Comparison of ENCODE assay signal across 1 cellular context in the genomic region with DNA sequence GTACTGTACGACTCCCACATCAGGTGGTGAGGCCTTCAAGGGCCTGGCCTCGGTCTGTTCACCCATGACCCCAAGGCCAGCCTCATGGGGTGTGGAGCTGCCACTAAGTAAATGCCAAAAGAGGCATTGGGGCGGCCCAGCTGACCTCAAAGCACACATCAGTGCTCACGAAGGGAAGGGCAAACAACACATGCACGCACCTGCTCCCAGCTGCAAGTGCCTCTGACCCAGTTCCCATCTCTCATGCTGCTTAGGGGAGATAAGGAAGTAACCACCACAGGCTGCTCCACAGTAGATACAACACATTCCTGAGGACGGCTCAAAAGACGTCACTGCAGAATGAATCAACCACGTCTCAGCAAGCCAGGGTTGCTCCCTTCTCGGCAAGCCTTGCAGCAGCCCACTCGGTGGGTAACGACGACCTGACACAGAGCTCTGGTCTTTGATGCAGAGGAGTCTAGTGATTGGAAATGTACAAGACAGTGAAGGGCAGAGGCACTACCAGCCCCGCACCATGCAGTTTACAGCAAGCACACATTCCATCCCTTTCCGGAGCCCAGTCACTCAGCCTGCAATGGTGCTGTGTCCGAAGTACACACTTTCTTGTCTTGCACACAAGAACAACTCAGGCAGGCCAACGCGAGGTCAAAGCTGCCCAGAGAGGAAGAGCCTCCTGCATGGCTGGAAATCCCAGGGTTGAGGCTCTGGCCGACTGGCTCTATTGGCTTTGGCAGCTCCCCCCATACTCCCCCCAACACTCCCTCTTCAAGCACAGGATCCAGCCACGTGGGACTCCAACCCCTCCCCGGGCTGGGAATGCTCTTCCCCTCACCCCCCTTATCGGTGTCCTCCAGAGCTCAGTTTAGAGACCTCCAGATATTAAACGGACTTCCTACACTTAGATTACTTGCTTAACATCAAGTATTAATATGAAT.
TF ChIP-seq lines count a peak whose summit lies in the region.

No MANE protein-coding gene starts in this region.

TF ChIP-seq in HepG2, 621 proteins besides CTCF, POLR2A, EP300 and RAD21 (continued from another document):
- TF ChIP-seq, protein P1, sequence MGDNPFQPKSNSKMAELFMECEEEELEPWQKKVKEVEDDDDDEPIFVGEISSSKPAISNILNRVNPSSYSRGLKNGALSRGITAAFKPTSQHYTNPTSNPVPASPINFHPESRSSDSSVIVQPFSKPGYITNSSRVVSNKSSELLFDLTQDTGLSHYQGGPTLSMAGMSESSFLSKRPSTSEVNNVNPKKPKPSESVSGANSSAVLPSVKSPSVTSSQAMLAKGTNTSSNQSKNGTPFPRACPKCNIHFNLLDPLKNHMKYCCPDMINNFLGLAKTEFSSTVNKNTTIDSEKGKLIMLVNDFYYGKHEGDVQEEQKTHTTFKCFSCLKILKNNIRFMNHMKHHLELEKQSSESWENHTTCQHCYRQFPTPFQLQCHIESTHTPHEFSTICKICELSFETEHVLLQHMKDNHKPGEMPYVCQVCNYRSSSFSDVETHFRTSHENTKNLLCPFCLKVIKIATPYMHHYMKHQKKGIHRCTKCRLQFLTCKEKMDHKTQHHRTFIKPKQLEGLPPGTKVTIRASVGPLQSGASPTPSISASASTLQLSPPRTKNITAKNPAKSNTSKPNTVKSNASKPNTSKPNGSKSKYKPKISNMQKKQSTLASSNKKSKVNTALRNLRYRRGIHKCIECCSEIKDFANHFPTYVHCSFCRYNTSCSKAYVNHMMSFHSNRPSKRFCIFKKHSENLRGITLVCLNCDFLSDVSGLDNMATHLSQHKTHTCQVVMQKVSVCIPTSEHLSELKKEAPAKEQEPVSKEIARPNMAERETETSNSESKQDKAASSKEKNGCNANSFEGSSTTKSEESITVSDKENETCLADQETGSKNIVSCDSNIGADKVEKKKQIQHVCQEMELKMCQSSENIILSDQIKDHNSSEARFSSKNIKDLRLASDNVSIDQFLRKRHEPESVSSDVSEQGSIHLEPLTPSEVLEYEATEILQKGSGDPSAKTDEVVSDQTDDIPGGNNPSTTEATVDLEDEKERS (CRISPR knock-in tag; IDR thresholded peaks at IDR 0.05) = no peak
- TF ChIP-seq ELF1 (CRISPR knock-in tag; IDR thresholded peaks at IDR 0.05) = peak; percentile 21; the same call in 1 of the 2 replicates
- TF ChIP-seq GATA4 (IDR thresholded peaks at IDR 0.05; ENCODE audit: borderline replicate concordance, low read depth) = no peak
- TF ChIP-seq ARID2 (CRISPR knock-in tag; IDR thresholded peaks at IDR 0.05; ENCODE audit: borderline replicate concordance) = no peak
- no peak for TF ChIP-seq ZNF816 (CRISPR knock-in tag; IDR thresholded peaks at IDR 0.05; ENCODE audit: borderline replicate concordance)
- no peak for TF ChIP-seq ZNF550 (CRISPR knock-in tag; IDR thresholded peaks at IDR 0.05; ENCODE audit: borderline replicate concordance)
- TF ChIP-seq HCFC1 (IDR thresholded peaks at IDR 0.05; ENCODE audit: low read depth, low read length) = no peak
- no peak for TF ChIP-seq AKAP8 (CRISPR knock-in tag; IDR thresholded peaks at IDR 0.05)
- TF ChIP-seq, protein P2, sequence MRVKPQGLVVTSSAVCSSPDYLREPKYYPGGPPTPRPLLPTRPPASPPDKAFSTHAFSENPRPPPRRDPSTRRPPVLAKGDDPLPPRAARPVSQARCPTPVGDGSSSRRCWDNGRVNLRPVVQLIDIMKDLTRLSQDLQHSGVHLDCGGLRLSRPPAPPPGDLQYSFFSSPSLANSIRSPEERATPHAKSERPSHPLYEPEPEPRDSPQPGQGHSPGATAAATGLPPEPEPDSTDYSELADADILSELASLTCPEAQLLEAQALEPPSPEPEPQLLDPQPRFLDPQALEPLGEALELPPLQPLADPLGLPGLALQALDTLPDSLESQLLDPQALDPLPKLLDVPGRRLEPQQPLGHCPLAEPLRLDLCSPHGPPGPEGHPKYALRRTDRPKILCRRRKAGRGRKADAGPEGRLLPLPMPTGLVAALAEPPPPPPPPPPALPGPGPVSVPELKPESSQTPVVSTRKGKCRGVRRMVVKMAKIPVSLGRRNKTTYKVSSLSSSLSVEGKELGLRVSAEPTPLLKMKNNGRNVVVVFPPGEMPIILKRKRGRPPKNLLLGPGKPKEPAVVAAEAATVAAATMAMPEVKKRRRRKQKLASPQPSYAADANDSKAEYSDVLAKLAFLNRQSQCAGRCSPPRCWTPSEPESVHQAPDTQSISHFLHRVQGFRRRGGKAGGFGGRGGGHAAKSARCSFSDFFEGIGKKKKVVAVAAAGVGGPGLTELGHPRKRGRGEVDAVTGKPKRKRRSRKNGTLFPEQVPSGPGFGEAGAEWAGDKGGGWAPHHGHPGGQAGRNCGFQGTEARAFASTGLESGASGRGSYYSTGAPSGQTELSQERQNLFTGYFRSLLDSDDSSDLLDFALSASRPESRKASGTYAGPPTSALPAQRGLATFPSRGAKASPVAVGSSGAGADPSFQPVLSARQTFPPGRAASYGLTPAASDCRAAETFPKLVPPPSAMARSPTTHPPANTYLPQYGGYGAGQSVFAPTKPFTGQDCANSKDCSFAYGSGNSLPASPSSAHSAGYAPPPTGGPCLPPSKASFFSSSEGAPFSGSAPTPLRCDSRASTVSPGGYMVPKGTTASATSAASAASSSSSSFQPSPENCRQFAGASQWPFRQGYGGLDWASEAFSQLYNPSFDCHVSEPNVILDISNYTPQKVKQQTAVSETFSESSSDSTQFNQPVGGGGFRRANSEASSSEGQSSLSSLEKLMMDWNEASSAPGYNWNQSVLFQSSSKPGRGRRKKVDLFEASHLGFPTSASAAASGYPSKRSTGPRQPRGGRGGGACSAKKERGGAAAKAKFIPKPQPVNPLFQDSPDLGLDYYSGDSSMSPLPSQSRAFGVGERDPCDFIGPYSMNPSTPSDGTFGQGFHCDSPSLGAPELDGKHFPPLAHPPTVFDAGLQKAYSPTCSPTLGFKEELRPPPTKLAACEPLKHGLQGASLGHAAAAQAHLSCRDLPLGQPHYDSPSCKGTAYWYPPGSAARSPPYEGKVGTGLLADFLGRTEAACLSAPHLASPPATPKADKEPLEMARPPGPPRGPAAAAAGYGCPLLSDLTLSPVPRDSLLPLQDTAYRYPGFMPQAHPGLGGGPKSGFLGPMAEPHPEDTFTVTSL (CRISPR knock-in tag; IDR thresholded peaks at IDR 0.05; ENCODE audit: borderline replicate concordance) = 0 out of 2 replicates have a peak, but pooled peaks have one; percentile 6
- no peak for TF ChIP-seq RFX1 (IDR thresholded peaks at IDR 0.05)
- TF ChIP-seq NFRKB (IDR thresholded peaks at IDR 0.05) = no peak
- TF ChIP-seq ZSCAN9 (CRISPR knock-in tag; IDR thresholded peaks at IDR 0.05; ENCODE audit: borderline replicate concordance) = no peak
- TF ChIP-seq, protein P3, sequence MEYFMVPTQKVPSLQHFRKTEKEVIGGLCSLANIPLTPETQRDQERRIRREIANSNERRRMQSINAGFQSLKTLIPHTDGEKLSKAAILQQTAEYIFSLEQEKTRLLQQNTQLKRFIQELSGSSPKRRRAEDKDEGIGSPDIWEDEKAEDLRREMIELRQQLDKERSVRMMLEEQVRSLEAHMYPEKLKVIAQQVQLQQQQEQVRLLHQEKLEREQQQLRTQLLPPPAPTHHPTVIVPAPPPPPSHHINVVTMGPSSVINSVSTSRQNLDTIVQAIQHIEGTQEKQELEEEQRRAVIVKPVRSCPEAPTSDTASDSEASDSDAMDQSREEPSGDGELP (IDR thresholded peaks at IDR 0.05; ENCODE audit: borderline replicate concordance, low read depth) = peak; percentile 44; the same call in 1 of the 2 replicates
- TF ChIP-seq, protein P4, sequence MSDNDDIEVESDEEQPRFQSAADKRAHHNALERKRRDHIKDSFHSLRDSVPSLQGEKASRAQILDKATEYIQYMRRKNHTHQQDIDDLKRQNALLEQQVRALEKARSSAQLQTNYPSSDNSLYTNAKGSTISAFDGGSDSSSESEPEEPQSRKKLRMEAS (IDR thresholded peaks at IDR 0.05) = 0 out of 2 replicates have a peak, but pooled peaks have one; percentile 22
- no peak for TF ChIP-seq ZNF670 (CRISPR knock-in tag; IDR thresholded peaks at IDR 0.05; ENCODE audit: borderline replicate concordance)
- peak; percentile 30; the same call in 1 of the 2 replicates for TF ChIP-seq RXRA (CRISPR knock-in tag; IDR thresholded peaks at IDR 0.05)
- TF ChIP-seq, protein P5, sequence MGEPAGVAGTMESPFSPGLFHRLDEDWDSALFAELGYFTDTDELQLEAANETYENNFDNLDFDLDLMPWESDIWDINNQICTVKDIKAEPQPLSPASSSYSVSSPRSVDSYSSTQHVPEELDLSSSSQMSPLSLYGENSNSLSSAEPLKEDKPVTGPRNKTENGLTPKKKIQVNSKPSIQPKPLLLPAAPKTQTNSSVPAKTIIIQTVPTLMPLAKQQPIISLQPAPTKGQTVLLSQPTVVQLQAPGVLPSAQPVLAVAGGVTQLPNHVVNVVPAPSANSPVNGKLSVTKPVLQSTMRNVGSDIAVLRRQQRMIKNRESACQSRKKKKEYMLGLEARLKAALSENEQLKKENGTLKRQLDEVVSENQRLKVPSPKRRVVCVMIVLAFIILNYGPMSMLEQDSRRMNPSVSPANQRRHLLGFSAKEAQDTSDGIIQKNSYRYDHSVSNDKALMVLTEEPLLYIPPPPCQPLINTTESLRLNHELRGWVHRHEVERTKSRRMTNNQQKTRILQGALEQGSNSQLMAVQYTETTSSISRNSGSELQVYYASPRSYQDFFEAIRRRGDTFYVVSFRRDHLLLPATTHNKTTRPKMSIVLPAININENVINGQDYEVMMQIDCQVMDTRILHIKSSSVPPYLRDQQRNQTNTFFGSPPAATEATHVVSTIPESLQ (CRISPR knock-in tag; conservative IDR thresholded peaks at IDR 0.05) = no peak
- TF ChIP-seq, protein P6, sequence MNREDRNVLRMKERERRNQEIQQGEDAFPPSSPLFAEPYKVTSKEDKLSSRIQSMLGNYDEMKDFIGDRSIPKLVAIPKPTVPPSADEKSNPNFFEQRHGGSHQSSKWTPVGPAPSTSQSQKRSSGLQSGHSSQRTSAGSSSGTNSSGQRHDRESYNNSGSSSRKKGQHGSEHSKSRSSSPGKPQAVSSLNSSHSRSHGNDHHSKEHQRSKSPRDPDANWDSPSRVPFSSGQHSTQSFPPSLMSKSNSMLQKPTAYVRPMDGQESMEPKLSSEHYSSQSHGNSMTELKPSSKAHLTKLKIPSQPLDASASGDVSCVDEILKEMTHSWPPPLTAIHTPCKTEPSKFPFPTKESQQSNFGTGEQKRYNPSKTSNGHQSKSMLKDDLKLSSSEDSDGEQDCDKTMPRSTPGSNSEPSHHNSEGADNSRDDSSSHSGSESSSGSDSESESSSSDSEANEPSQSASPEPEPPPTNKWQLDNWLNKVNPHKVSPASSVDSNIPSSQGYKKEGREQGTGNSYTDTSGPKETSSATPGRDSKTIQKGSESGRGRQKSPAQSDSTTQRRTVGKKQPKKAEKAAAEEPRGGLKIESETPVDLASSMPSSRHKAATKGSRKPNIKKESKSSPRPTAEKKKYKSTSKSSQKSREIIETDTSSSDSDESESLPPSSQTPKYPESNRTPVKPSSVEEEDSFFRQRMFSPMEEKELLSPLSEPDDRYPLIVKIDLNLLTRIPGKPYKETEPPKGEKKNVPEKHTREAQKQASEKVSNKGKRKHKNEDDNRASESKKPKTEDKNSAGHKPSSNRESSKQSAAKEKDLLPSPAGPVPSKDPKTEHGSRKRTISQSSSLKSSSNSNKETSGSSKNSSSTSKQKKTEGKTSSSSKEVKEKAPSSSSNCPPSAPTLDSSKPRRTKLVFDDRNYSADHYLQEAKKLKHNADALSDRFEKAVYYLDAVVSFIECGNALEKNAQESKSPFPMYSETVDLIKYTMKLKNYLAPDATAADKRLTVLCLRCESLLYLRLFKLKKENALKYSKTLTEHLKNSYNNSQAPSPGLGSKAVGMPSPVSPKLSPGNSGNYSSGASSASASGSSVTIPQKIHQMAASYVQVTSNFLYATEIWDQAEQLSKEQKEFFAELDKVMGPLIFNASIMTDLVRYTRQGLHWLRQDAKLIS (CRISPR knock-in tag; IDR thresholded peaks at IDR 0.05) = no peak
- TF ChIP-seq ZNF367 (CRISPR knock-in tag; IDR thresholded peaks at IDR 0.05; ENCODE audit: borderline replicate concordance) = no peak
- TF ChIP-seq, protein P7, sequence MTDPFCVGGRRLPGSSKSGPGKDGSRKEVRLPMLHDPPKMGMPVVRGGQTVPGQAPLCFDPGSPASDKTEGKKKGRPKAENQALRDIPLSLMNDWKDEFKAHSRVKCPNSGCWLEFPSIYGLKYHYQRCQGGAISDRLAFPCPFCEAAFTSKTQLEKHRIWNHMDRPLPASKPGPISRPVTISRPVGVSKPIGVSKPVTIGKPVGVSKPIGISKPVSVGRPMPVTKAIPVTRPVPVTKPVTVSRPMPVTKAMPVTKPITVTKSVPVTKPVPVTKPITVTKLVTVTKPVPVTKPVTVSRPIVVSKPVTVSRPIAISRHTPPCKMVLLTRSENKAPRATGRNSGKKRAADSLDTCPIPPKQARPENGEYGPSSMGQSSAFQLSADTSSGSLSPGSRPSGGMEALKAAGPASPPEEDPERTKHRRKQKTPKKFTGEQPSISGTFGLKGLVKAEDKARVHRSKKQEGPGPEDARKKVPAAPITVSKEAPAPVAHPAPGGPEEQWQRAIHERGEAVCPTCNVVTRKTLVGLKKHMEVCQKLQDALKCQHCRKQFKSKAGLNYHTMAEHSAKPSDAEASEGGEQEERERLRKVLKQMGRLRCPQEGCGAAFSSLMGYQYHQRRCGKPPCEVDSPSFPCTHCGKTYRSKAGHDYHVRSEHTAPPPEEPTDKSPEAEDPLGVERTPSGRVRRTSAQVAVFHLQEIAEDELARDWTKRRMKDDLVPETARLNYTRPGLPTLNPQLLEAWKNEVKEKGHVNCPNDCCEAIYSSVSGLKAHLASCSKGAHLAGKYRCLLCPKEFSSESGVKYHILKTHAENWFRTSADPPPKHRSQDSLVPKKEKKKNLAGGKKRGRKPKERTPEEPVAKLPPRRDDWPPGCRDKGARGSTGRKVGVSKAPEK (CRISPR knock-in tag; IDR thresholded peaks at IDR 0.05; ENCODE audit: borderline replicate concordance) = no peak
- 0 out of 2 replicates have a peak, but pooled peaks have one; percentile 31 for TF ChIP-seq KDM5B (CRISPR knock-in tag; IDR thresholded peaks at IDR 0.05; ENCODE audit: borderline replicate concordance)
- peak; percentile 71; the same call in 1 of the 2 replicates for TF ChIP-seq PPARG (CRISPR knock-in tag; conservative IDR thresholded peaks at IDR 0.05)
- no peak for TF ChIP-seq ZSCAN25 (CRISPR knock-in tag; IDR thresholded peaks at IDR 0.05)
- no peak for TF ChIP-seq ZBTB38 (CRISPR knock-in tag; IDR thresholded peaks at IDR 0.05)
- no peak for TF ChIP-seq ZKSCAN8 (CRISPR knock-in tag; IDR thresholded peaks at IDR 0.05; ENCODE audit: borderline replicate concordance)
- no peak for TF ChIP-seq ZNF749 (CRISPR knock-in tag; IDR thresholded peaks at IDR 0.05; ENCODE audit: borderline replicate concordance)
- no peak for TF ChIP-seq MAF1 (CRISPR knock-in tag; IDR thresholded peaks at IDR 0.05; ENCODE audit: borderline replicate concordance)
- TF ChIP-seq, protein P8, sequence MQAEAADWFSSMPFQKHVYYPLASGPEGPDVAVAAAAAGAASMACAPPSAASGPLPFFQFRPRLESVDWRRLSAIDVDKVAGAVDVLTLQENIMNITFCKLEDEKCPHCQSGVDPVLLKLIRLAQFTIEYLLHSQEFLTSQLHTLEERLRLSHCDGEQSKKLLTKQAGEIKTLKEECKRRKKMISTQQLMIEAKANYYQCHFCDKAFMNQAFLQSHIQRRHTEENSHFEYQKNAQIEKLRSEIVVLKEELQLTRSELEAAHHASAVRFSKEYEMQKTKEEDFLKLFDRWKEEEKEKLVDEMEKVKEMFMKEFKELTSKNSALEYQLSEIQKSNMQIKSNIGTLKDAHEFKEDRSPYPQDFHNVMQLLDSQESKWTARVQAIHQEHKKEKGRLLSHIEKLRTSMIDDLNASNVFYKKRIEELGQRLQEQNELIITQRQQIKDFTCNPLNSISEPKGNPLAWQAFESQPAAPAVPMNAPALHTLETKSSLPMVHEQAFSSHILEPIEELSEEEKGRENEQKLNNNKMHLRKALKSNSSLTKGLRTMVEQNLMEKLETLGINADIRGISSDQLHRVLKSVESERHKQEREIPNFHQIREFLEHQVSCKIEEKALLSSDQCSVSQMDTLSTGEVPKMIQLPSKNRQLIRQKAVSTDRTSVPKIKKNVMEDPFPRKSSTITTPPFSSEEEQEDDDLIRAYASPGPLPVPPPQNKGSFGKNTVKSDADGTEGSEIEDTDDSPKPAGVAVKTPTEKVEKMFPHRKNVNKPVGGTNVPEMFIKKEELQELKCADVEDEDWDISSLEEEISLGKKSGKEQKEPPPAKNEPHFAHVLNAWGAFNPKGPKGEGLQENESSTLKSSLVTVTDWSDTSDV (CRISPR knock-in tag; IDR thresholded peaks at IDR 0.05) = no peak
- no peak for TF ChIP-seq ZNF746 (CRISPR knock-in tag; IDR thresholded peaks at IDR 0.05)
